In the genomic region with DNA sequence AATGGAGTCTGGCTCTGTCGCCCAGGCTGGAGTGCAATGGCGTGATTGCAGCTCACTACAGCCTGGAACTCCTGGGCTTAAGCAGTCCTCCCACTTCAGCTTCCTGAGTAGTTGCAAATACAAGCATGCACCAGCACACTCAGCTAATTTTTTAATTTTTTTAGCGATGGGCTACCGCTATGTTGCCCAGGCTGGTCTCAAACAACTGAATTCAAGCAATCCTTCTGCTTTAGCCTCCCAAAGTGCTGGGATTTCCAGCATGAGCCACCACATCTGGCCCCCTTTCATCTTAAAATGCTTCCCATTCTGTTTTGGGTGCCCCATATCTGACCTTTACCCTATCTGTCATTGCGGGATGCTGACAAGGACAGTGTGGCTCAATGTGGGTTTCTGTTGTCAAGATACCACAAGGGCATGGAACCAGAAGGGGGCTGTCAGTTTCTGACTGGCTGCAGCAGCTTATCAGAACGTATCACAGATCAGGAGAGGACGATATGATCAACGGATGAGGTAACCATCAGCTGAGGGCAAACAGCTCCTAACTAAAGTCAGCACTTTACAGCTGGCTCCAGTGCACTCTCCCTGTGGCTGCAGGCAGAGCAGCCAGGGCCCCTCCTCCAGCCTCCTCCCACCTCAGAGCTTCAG, we compare ENCODE assay signal across 25 cellular contexts. TPM values are rescaled to one million over a fixed set of nuclear protein-coding genes. Genes with fewer than 3 reads are reported as not detected.
DNase-seq lines count a peak whose midpoint lies in the region; ATAC-seq and TF ChIP-seq lines count a peak whose summit lies in the region.
"Had no signal": no experiment of that assay in that cellular context is flagged by ENCODE, and none has a peak within 500 bp of the region (broad histone marks: within the 10 kb centered on the region; RNA-seq: fewer than 3 reads in every experiment).

No MANE protein-coding gene starts in this region.

- H3K27ac ChIP-seq in right atrium auricular region (no peak overlapping the region), parathyroid adenoma (peak overlapping the region; percentile 95)
- H3K27ac ChIP-seq: Peyer's patch, SK-N-MC, tibial artery had no signal

- no peak overlapping the region for H3K4me3 Mint-ChIP-seq in activated CD4-positive, alpha-beta memory T cell treated with anti-CD3 and anti-CD28 coated beads for 36 hours
- H3K4me3 Mint-ChIP-seq: dendritic cell treated with granulocyte-macrophage colony-stimulating factor and Interleukin-4, amounts not matched to agents 40 ng/mL and 50 ng/mL, for 4 days; GM23338; immature natural killer cell; stimulated activated naive B cell treated with anti-CD40 and anti-IgM and Interleukin-4, amounts not matched to agents 10 μg/mL and 1 μg/mL and 100 μg/mL, for 72 hours had no signal

- H3K9me3 Mint-ChIP-seq in activated CD4-positive, alpha-beta memory T cell treated with anti-CD3 and anti-CD28 coated beads for 36 hours: no peaks in the 10 kb centered on the region
- H3K9me3 Mint-ChIP-seq: dendritic cell treated with granulocyte-macrophage colony-stimulating factor and Interleukin-4, amounts not matched to agents 40 ng/mL and 50 ng/mL, for 4 days; immature natural killer cell; stimulated activated naive B cell treated with anti-CD40 and anti-IgM and Interleukin-4, amounts not matched to agents 10 μg/mL and 1 μg/mL and 100 μg/mL, for 72 hours had no signal

- no peak overlapping the region for H3K27ac Mint-ChIP-seq in activated CD4-positive, alpha-beta memory T cell treated with anti-CD3 and anti-CD28 coated beads for 36 hours
- H3K27ac Mint-ChIP-seq: dendritic cell treated with granulocyte-macrophage colony-stimulating factor and Interleukin-4, amounts not matched to agents 40 ng/mL and 50 ng/mL, for 4 days; GM23338; immature natural killer cell; stimulated activated naive B cell treated with anti-CD40 and anti-IgM and Interleukin-4, amounts not matched to agents 10 μg/mL and 1 μg/mL and 100 μg/mL, for 72 hours had no signal

- H2AFZ ChIP-seq in parathyroid adenoma: peak overlapping the region; percentile 57
- H2AFZ ChIP-seq: GM23338 had no signal

- H3K4me3 ChIP-seq in right atrium auricular region (no peak overlapping the region), parathyroid adenoma (ENCODE audit: low read depth, low read length) (peak overlapping the region; percentile 12)
- H3K4me3 ChIP-seq in Jurkat, Clone E6-1 (ENCODE audit: low read length): no peak overlapping the region
- H3K4me3 ChIP-seq: GM23338, Peyer's patch, SK-N-MC, tibial artery had no signal

- H3K9me3 ChIP-seq in right atrium auricular region (no peaks in the 10 kb centered on the region), parathyroid adenoma (ENCODE audit: control insufficient read depth, low read length) (no peaks in the 10 kb centered on the region)
- H3K9me3 ChIP-seq: Peyer's patch, tibial artery had no signal

- CTCF ChIA-PET in activated CD4-positive, alpha-beta memory T cell treated with anti-CD3 and anti-CD28 coated beads for 36 hours (lab: Charles Lee): interaction anchor here (0.5 to 1.1 kb wide), 4 partner anchors 44 to 185 kb away, joined by 3 to 5 read pairs (median 4); a partner anchor contains a TSS

- DNase-seq in Right ventricle myocardium superior (peak; percentile 9), right atrium auricular region (ENCODE audit: low spot score) (no peak), NCI-H446 treated with DMSO at 0.1 percent for 48 hours (lab: John Stamatoyannopoulos, UW) (no peak)
- DNase-seq in Jurkat, Clone E6-1 (ENCODE audit: low read depth, low spot score): peak; percentile 62
- DNase-seq in activated CD4-positive, alpha-beta memory T cell treated with anti-CD3 and anti-CD28 coated beads for 36 hours: peak; percentile 40
- no peak for DNase-seq in effector CD4-positive, alpha-beta T cell
- DNase-seq: activated gamma-delta T cell treated with Interleukin-2 at 50 U/mL for 16 hours; amygdala; DMS 273 treated with DMSO at 0.1 percent for 48 hours; immature natural killer cell; NCI-H1092 treated with DMSO at 0.1 percent for 48 hours; NCI-H2081; NCI-H446; NK-92 treated with Interleukin-12 subunit alpha and Interleukin-12 subunit beta, amount 100 ng/mL, for 24 hours; stimulated activated CD4-positive, alpha-beta T cell treated with anti-CD3 and anti-CD28 coated beads, Interleukin-15, amount 100 ng/mL, for 24 hours; stimulated activated naive B cell treated with anti-CD40 and anti-IgM and Interleukin-4, amounts not matched to agents 10 μg/mL and 1 μg/mL and 100 μg/mL, for 72 hours; tibial artery had no signal

- no peaks in the 10 kb centered on the region for H3K79me2 ChIP-seq in parathyroid adenoma

- no peaks in the 10 kb centered on the region for H3K27me3 Mint-ChIP-seq in activated CD4-positive, alpha-beta memory T cell treated with anti-CD3 and anti-CD28 coated beads for 36 hours

- peaks cover 16% of the 10 kb centered on the region for H3K4me1 Mint-ChIP-seq in activated CD4-positive, alpha-beta memory T cell treated with anti-CD3 and anti-CD28 coated beads for 36 hours (ENCODE audit: low read depth)
- H3K4me1 Mint-ChIP-seq: GM23338, immature natural killer cell had no signal

- H3K4me1 ChIP-seq in right atrium auricular region (no peaks in the 10 kb centered on the region), parathyroid adenoma (peaks cover 43% of the 10 kb centered on the region)
- H3K4me1 ChIP-seq: Peyer's patch, tibial artery had no signal

- H3K36me3 ChIP-seq in right atrium auricular region (no peaks in the 10 kb centered on the region), parathyroid adenoma (ENCODE audit: control insufficient read depth, insufficient read depth, low read length) (no peaks in the 10 kb centered on the region)
- H3K36me3 ChIP-seq: Peyer's patch, tibial artery had no signal

- ATAC-seq in Right ventricle myocardium superior (ENCODE audit: poor library complexity): no peak
- no peak for ATAC-seq in HG03095 (IDR thresholded peaks at IDR 0.05; ENCODE audit: unreplicated experiment)
- ATAC-seq: GM23338; stimulated activated naive B cell treated with anti-CD40 and anti-IgM and Interleukin-4, amounts not matched to agents 10 μg/mL and 1 μg/mL and 100 μg/mL, for 72 hours had no signal

- TF ChIP-seq CTCF in right atrium auricular region (IDR thresholded peaks at IDR 0.05) (no peak), parathyroid adenoma (IDR thresholded peaks at IDR 0.05) (peak; percentile 23)

- no peak overlapping the region for H3K9ac ChIP-seq in parathyroid adenoma

- H3K27me3 ChIP-seq in right atrium auricular region (no peaks in the 10 kb centered on the region), parathyroid adenoma (ENCODE audit: control insufficient read depth, insufficient read depth, low read length) (no peaks in the 10 kb centered on the region)
- H3K27me3 ChIP-seq: Peyer's patch had no signal

- no peaks in the 10 kb centered on the region for H3K36me3 Mint-ChIP-seq in activated CD4-positive, alpha-beta memory T cell treated with anti-CD3 and anti-CD28 coated beads for 36 hours
- H3K36me3 Mint-ChIP-seq: immature natural killer cell; stimulated activated naive B cell treated with anti-CD40 and anti-IgM and Interleukin-4, amounts not matched to agents 10 μg/mL and 1 μg/mL and 100 μg/mL, for 72 hours had no signal

- intact Hi-C loops in Right ventricle myocardium superior (cut with DNase I): no loop called here
- intact Hi-C loops in activated CD4-positive, alpha-beta memory T cell treated with anti-CD3 and anti-CD28 coated beads for 36 hours (cut with micrococcal nuclease): no loop called here

- POLR2A ChIA-PET in activated CD4-positive, alpha-beta memory T cell treated with anti-CD3 and anti-CD28 coated beads for 36 hours (lab: Charles Lee): interaction anchor here (1.1 kb wide), 1 partner anchor 49 kb away, joined by 3 read pairs; no protein-coding TSS in a partner anchor

- H3K4me2 ChIP-seq in parathyroid adenoma (ENCODE audit: low read length): peak overlapping the region; percentile 24
- H3K4me2 ChIP-seq: GM23338 had no signal

RNA-seq across cellular contexts. Expression of a gene that starts 32.4 kb away (rescaled TPM):
- not detected for total RNA-seq in Right ventricle myocardium superior
- not detected for total RNA-seq in right atrium auricular region
- polyA plus RNA-seq in Jurkat, Clone E6-1 (2012; ENCODE audit: insufficient read depth, insufficient read length): not detected
- under 1 TPM in 1 of 2 experiments, not detected in 1; 0.17 TPM for total RNA-seq in activated CD4-positive, alpha-beta memory T cell treated with anti-CD3 and anti-CD28 coated beads for 36 hours
- total RNA-seq: endothelial cell of umbilical vein, GM23338, liver had no signal
- polyA plus RNA-seq: endothelial cell of umbilical vein, GM23338, immature natural killer cell, liver had no signal

RNA-seq across cellular contexts. Expression of a gene that starts 44.8 kb away (rescaled TPM):
- total RNA-seq in Right ventricle myocardium superior (0.11 TPM), right atrium auricular region (under 1 TPM in 1 of 2 donors, not detected in 1; 0.20 TPM)
- polyA plus RNA-seq in Jurkat, Clone E6-1 (2012; ENCODE audit: insufficient read depth, insufficient read length): not detected
- total RNA-seq in activated CD4-positive, alpha-beta memory T cell treated with anti-CD3 and anti-CD28 coated beads for 36 hours: not detected
- total RNA-seq: endothelial cell of umbilical vein, GM23338 had no signal
- polyA plus RNA-seq: endothelial cell of umbilical vein, GM23338 had no signal

RNA-seq across cellular contexts. Expression of a gene that starts 45.0 kb away (rescaled TPM):
- not detected for total RNA-seq in Right ventricle myocardium superior
- not detected for total RNA-seq in right atrium auricular region
- polyA plus RNA-seq in Jurkat, Clone E6-1 (2012; ENCODE audit: insufficient read depth, insufficient read length): not detected
- total RNA-seq in activated CD4-positive, alpha-beta memory T cell treated with anti-CD3 and anti-CD28 coated beads for 36 hours: 1 to 10 TPM; 1.1 TPM
- total RNA-seq: endothelial cell of umbilical vein had no signal
- polyA plus RNA-seq: endothelial cell of umbilical vein, GM23338, immature natural killer cell, liver had no signal

RNA-seq across cellular contexts. Expression of a gene that starts 55.5 kb away (rescaled TPM):
- total RNA-seq in Right ventricle myocardium superior: not detected
- total RNA-seq in right atrium auricular region: not detected
- not detected for polyA plus RNA-seq in Jurkat, Clone E6-1 (2012; ENCODE audit: insufficient read depth, insufficient read length)
- total RNA-seq in activated CD4-positive, alpha-beta memory T cell treated with anti-CD3 and anti-CD28 coated beads for 36 hours: under 1 TPM in 1 of 2 experiments, not detected in 1; 0.12 TPM
- total RNA-seq: endothelial cell of umbilical vein, GM23338, liver had no signal
- polyA plus RNA-seq: endothelial cell of umbilical vein, GM23338, immature natural killer cell, liver had no signal

Comparison
In these comparisons a context has a peak if more than half of its experiments do, and no peak if none do; other contexts are left out.
1. DNase-seq: peak in Right ventricle myocardium superior (single experiment), Jurkat, Clone E6-1 (single experiment) and activated CD4-positive, alpha-beta memory T cell treated with anti-CD3 and anti-CD28 coated beads for 36 hours (single experiment); none in right atrium auricular region (single experiment), effector CD4-positive, alpha-beta T cell (single experiment) and NCI-H446 treated with DMSO at 0.1 percent for 48 hours (single experiment).